1 cellular context compared by ENCODE assay signal in the genomic region with DNA sequence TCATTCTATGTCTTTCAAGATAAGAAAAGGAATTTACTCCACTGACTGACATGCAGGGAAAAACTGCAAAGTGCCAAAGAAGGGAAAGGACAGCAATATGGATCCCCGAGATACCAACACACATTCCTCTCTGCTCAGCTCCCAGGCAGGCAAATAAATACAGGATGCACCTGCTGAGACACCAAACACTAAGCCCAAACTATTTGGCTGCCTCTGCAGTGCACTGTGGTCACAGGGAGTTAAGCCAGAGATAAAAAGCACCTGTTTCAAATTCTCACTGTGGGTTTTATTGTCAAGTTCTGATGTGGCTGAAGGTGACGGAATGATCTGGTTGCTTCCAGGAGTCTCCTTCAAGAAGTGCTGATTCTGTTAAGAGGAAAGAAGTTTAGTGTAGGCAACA.
TF ChIP-seq lines count a peak whose summit lies in the region.

No MANE protein-coding gene starts in this region.

TF ChIP-seq in endothelial cell of umbilical vein, 7 proteins besides CTCF, POLR2A, EP300 and RAD21:
- TF ChIP-seq GATA2 (IDR thresholded peaks at IDR 0.05; ENCODE audit: insufficient read depth, insufficient read length, low read depth, low read length) (peak; percentile 24), JUN (IDR thresholded peaks at IDR 0.05; ENCODE audit: borderline replicate concordance, insufficient read depth, insufficient read length, low read depth) (no peak)
